Comparison of ENCODE assay signal across 27 cellular contexts in the genomic region with DNA sequence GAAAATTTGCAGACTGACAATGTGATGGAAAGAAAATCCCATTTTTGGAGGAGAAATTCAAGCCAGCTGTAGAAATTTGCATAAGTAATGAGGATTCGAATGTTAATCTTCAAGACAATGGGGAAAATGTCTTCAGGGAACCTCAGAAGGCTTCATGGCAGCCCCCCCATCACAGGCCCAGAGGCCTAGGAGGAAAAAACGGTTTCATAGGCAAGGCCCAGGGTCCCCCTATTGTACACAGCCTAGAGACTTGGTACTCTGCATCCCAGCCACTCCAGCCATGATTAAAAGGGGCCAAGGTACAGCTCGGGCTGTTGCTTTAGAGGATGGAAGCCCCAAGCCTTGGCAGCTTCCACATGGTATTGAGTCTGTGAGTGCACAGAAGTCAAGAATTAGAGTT.
DNase-seq lines count a peak whose midpoint lies in the region; ATAC-seq, FAIRE-seq and TF ChIP-seq lines count a peak whose summit lies in the region.
"Had no signal": no experiment of that assay in that cellular context is flagged by ENCODE, and none has a peak within 500 bp of the region (broad histone marks: within the 10 kb centered on the region; RNA-seq: fewer than 3 reads in every experiment).

No MANE protein-coding gene starts in this region.

- H3K4me2 ChIP-seq in A549 = no peak overlapping the region
- no peak overlapping the region for H3K4me2 ChIP-seq in HepG2 (ENCODE audit: low read depth, low read length)
- H3K4me2 ChIP-seq: BLaER1 treated with 17β-estradiol and CSF1 and Interleukin-3, amounts not matched to agents 10 nM and 100 nM had no signal

- no peaks in the 10 kb centered on the region for H3K36me3 ChIP-seq in bronchial epithelial cell (ENCODE audit: control insufficient read depth, insufficient read depth, low read length)
- H3K36me3 ChIP-seq in HepG2 (replicated peaks in 1 of 2; ENCODE audit: control insufficient read depth in 1 of 2, insufficient read depth in 2 of 2, low read length in 2 of 2) = no peaks in the 10 kb centered on the region
- H3K36me3 ChIP-seq: BE2C; BLaER1 treated with 17β-estradiol and CSF1 and Interleukin-3, amounts not matched to agents 10 nM and 100 nM had no signal

- no peak for ATAC-seq in A549
- no peak for ATAC-seq in stimulated activated naive B cell treated with anti-CD40 and anti-IgM and Interleukin-4, amounts not matched to agents 10 μg/mL and 1 μg/mL and 100 μg/mL, for 72 hours (replicated peaks)
- no peak for ATAC-seq in HepG2
- ATAC-seq in GM21825 (IDR thresholded peaks at IDR 0.05; ENCODE audit: unreplicated experiment) = no peak
- ATAC-seq: GM12878 had no signal

- no peak overlapping the region for H3K9ac ChIP-seq in HepG2 (ENCODE audit: insufficient read depth, low read depth, low read length)
- H3K9ac ChIP-seq: BLaER1 treated with 17β-estradiol and CSF1 and Interleukin-3, amounts not matched to agents 10 nM and 100 nM had no signal

- no peak overlapping the region for H2AFZ ChIP-seq in HepG2 (ENCODE audit: low read length)

- H3K79me2 ChIP-seq in HepG2 (ENCODE audit: insufficient read depth, low read length) = no peaks in the 10 kb centered on the region

- TF ChIP-seq POLR2A in A549 (IDR thresholded peaks at IDR 0.05; ENCODE audit: low read length) (no peak), HepG2 (IDR thresholded peaks at IDR 0.05; ENCODE audit: insufficient read depth in 1 of 2, low read depth in 2 of 2, low read length in 2 of 2) (no peak)

- H3K9me3 ChIP-seq in A549 (no peaks in the 10 kb centered on the region), HepG2 (ENCODE audit: low read length) (peaks cover 86% of the 10 kb centered on the region)
- H3K9me3 ChIP-seq: BE2C had no signal

- H3K9me3 Mint-ChIP-seq in stimulated activated naive B cell treated with anti-CD40 and anti-IgM and Interleukin-4, amounts not matched to agents 10 μg/mL and 1 μg/mL and 100 μg/mL, for 72 hours = peaks cover 30% of the 10 kb centered on the region in 2 donors

- no peak for TF ChIP-seq RAD21 in A549 (conservative IDR thresholded peaks at IDR 0.05 in 1 of 2, IDR thresholded peaks at IDR 0.05 in 1 of 2)
- no peak for TF ChIP-seq RAD21 in HepG2 (CRISPR knock-in tag; IDR thresholded peaks at IDR 0.05)

- FAIRE-seq in A549 (lab: Jason Lieb, UNC) = no peak
- peak; percentile 13 for FAIRE-seq in bronchial epithelial cell (lab: Jason Lieb, UNC)
- FAIRE-seq in HepG2 (lab: Jason Lieb, UNC) = no peak
- FAIRE-seq: A204.1, D721Med, GM12878, GM19239 had no signal

- in situ Hi-C loops in HepG2 (cut with HindIII; ENCODE audit: extremely low pct_ligation_motif_present, low pct_unique_long_range_greater_than_20kb) = no loop called here

- POLR2A ChIA-PET in A549 (lab: Yijun Ruan, JAX) (no interaction called here), HepG2 (lab: Yijun Ruan, JAX) (no interaction called here)

- H3K27me3 ChIP-seq in bronchial epithelial cell (ENCODE audit: control insufficient read depth, insufficient read depth, low read length) (no peaks in the 10 kb centered on the region), HepG2 (ENCODE audit: control insufficient read depth in 1 of 2, insufficient read depth in 2 of 2, low read length in 2 of 2) (no peaks in the 10 kb centered on the region)
- H3K27me3 ChIP-seq: BE2C; BLaER1 treated with 17β-estradiol and CSF1 and Interleukin-3, amounts not matched to agents 10 nM and 100 nM had no signal

- TF ChIP-seq EP300 in A549 (IDR thresholded peaks at IDR 0.05) (no peak), HepG2 (IDR thresholded peaks at IDR 0.05; ENCODE audit: low read depth in 2 of 2, low read length in 2 of 2) (no peak), HepG2 (CRISPR knock-in tag; IDR thresholded peaks at IDR 0.05; ENCODE audit: borderline replicate concordance) (no peak)

- 0% methylated on average over 2 of the region's 3 CpGs for WGBS in A549 (ENCODE audit: missing lambda C conversion rate)
- whole genome bisulfite sequencing in HepG2 (ENCODE audit: low lambda C conversion rate) = 0% methylated on average over 2 of the region's 3 CpGs

- H3K4me1 ChIP-seq in A549 (no peaks in the 10 kb centered on the region), HepG2 (ENCODE audit: insufficient read depth, low read length) (no peaks in the 10 kb centered on the region)
- H3K4me1 ChIP-seq: BE2C; BLaER1 treated with 17β-estradiol and CSF1 and Interleukin-3, amounts not matched to agents 10 nM and 100 nM had no signal

- intact Hi-C loops in HepG2 (cut with micrococcal nuclease; ENCODE audit: unreplicated experiment) (no loop called here), posterior vena cava (cut with DNase I) (no loop called here)

- TF ChIP-seq CTCF in A549 (IDR thresholded peaks at IDR 0.05) (no peak), bronchial epithelial cell (IDR thresholded peaks at IDR 0.05; ENCODE audit: insufficient read depth, low read length, severe bottlenecking) (no peak), HepG2 (CRISPR knock-in tag; IDR thresholded peaks at IDR 0.05) (no peak)

- no peak overlapping the region for H3K27ac ChIP-seq in A549
- H3K27ac ChIP-seq in HepG2 (ENCODE audit: extremely low read length, insufficient read depth, low read length) = no peak overlapping the region
- H3K27ac ChIP-seq: 22Rv1; BLaER1 treated with 17β-estradiol and CSF1 and Interleukin-3, amounts not matched to agents 10 nM and 100 nM had no signal

- no peak overlapping the region for H3K4me3 ChIP-seq in A549
- no peak overlapping the region for H3K4me3 ChIP-seq in bronchial epithelial cell (ENCODE audit: low read depth, low read length)
- no peak overlapping the region for H3K4me3 ChIP-seq in HepG2 (replicated peaks in 1 of 3; ENCODE audit: insufficient read depth in 1 of 3, low read depth in 2 of 3, low read length in 3 of 3)
- H3K4me3 ChIP-seq: BLaER1 treated with 17β-estradiol and CSF1 and Interleukin-3, amounts not matched to agents 10 nM and 100 nM; GM12878 had no signal

- no peaks in the 10 kb centered on the region for H3K36me3 Mint-ChIP-seq in stimulated activated naive B cell treated with anti-CD40 and anti-IgM and Interleukin-4, amounts not matched to agents 10 μg/mL and 1 μg/mL and 100 μg/mL, for 72 hours
- H3K36me3 Mint-ChIP-seq: CD14-positive monocyte had no signal

- BruUV-seq in HepG2 (replicated peaks; lab: Mats Ljungman, UMichigan) = no TSS peak

- H3K4me1 Mint-ChIP-seq in stimulated activated naive B cell treated with anti-CD40 and anti-IgM and Interleukin-4, amounts not matched to agents 10 μg/mL and 1 μg/mL and 100 μg/mL, for 72 hours = no peaks in the 10 kb centered on the region
- H3K4me1 Mint-ChIP-seq: CD14-positive monocyte; CD8-positive, alpha-beta memory T cell had no signal

- H3K27ac Mint-ChIP-seq in stimulated activated naive B cell treated with anti-CD40 and anti-IgM and Interleukin-4, amounts not matched to agents 10 μg/mL and 1 μg/mL and 100 μg/mL, for 72 hours = peak overlapping the region; percentile 9
- H3K27ac Mint-ChIP-seq: CD14-positive monocyte; CD4-positive, alpha-beta T cell; CD8-positive, alpha-beta memory T cell had no signal

- CTCF ChIA-PET in A549 (lab: Yijun Ruan, JAX) (no interaction called here), HepG2 (lab: Yijun Ruan, JAX; ENCODE audit: low intra/inter-chr PET ratio, low total read pairs) (no interaction called here)

- no peaks in the 10 kb centered on the region for H4K20me1 ChIP-seq in HepG2 (ENCODE audit: insufficient read depth, low read length)
- H4K20me1 ChIP-seq: BLaER1 treated with 17β-estradiol and CSF1 and Interleukin-3, amounts not matched to agents 10 nM and 100 nM had no signal

- no peak for DNase-seq in A549 (ENCODE audit: low read depth in 1 of 2, low spot score in 1 of 2)
- peak; percentile 12 for DNase-seq in OCI-M1 (lab: John Stamatoyannopoulos, UW)
- no peak for DNase-seq in bronchial epithelial cell (ENCODE audit: low read depth)
- no peak for DNase-seq in stimulated activated naive B cell treated with anti-CD40 and anti-IgM and Interleukin-4, amounts not matched to agents 10 μg/mL and 1 μg/mL and 100 μg/mL, for 72 hours
- DNase-seq in HepG2 (ENCODE audit: low spot score) = no peak
- no peak for DNase-seq in activated naive CD4-positive, alpha-beta T cell (lab: John Stamatoyannopoulos, UW)
- DNase-seq in posterior vena cava (ENCODE audit: low spot score) = no peak
- DNase-seq: ACHN; AML-193; BE2C; CD4-positive, alpha-beta T cell; CD8-positive, alpha-beta memory T cell; DMS 273 treated with DMSO at 0.1 percent for 48 hours; DMS79; EL; GDM1; GOT3; H7; HCEC 1CT had no signal

- H3K27me3 Mint-ChIP-seq in stimulated activated naive B cell treated with anti-CD40 and anti-IgM and Interleukin-4, amounts not matched to agents 10 μg/mL and 1 μg/mL and 100 μg/mL, for 72 hours = no peaks in the 10 kb centered on the region
- H3K27me3 Mint-ChIP-seq: CD4-positive, alpha-beta T cell; CD8-positive, alpha-beta memory T cell had no signal

- H3K4me3 Mint-ChIP-seq in stimulated activated naive B cell treated with anti-CD40 and anti-IgM and Interleukin-4, amounts not matched to agents 10 μg/mL and 1 μg/mL and 100 μg/mL, for 72 hours = no peak overlapping the region
- H3K4me3 Mint-ChIP-seq: CD14-positive monocyte; CD4-positive, alpha-beta T cell; CD8-positive, alpha-beta memory T cell had no signal

TF ChIP-seq in A549, 52 proteins besides CTCF, POLR2A, EP300 and RAD21:
- TF ChIP-seq, protein P1, sequence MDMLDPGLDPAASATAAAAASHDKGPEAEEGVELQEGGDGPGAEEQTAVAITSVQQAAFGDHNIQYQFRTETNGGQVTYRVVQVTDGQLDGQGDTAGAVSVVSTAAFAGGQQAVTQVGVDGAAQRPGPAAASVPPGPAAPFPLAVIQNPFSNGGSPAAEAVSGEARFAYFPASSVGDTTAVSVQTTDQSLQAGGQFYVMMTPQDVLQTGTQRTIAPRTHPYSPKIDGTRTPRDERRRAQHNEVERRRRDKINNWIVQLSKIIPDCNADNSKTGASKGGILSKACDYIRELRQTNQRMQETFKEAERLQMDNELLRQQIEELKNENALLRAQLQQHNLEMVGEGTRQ (IDR thresholded peaks at IDR 0.05) = no peak
- TF ChIP-seq ZFP36 (IDR thresholded peaks at IDR 0.05; ENCODE audit: borderline replicate concordance, partially characterized antibody) (peak; percentile 79), NR3C1 (IDR thresholded peaks at IDR 0.05) (no peak)
